ENCODE assay signal across 12 cellular contexts in genomic region chr4:153809307-153809706, GRCh38. TPM values are rescaled to one million over a fixed set of nuclear protein-coding genes. Genes with fewer than 3 reads are reported as not detected.
DNase-seq lines count a peak whose midpoint lies in the region; ATAC-seq and TF ChIP-seq lines count a peak whose summit lies in the region.
"Had no signal": no experiment of that assay in that cellular context is flagged by ENCODE, and none has a peak within 500 bp of the region (broad histone marks: within the 10 kb centered on the region; RNA-seq: fewer than 3 reads in every experiment).

No MANE protein-coding gene starts in this region.

- peaks cover 33% of the 10 kb centered on the region for H3K4me1 ChIP-seq in Loucy (ENCODE audit: insufficient read depth, low read length, poor library complexity, severe bottlenecking)
- no peaks in the 10 kb centered on the region for H3K4me1 ChIP-seq in mucosa of descending colon (ENCODE audit: low read depth)
- H3K4me1 ChIP-seq in left ventricle myocardium inferior = no peaks in the 10 kb centered on the region
- H3K4me1 ChIP-seq: tibial artery had no signal

- TF ChIP-seq POLR2A in GM18505 (IDR thresholded peaks at IDR 0.05; ENCODE audit: borderline replicate concordance, extremely low read depth, insufficient read depth, insufficient read length) = no peak

- no peaks in the 10 kb centered on the region for H3K9me2 ChIP-seq in Loucy (replicated peaks; ENCODE audit: low read depth, low read length)

- peak overlapping the region; percentile 36 for H3K4me2 ChIP-seq in Loucy (ENCODE audit: low read depth, low read length, poor library complexity, severe bottlenecking)

- no peak overlapping the region for H3K27ac ChIP-seq in left ventricle myocardium inferior (replicated peaks)
- H3K27ac ChIP-seq: HL-60, tibial artery had no signal

- no peaks in the 10 kb centered on the region for H3K9me3 ChIP-seq in Loucy (ENCODE audit: insufficient read depth, low read depth, low read length)
- H3K9me3 ChIP-seq in mucosa of descending colon = no peaks in the 10 kb centered on the region
- no peaks in the 10 kb centered on the region for H3K9me3 ChIP-seq in left ventricle myocardium inferior (replicated peaks)
- H3K9me3 ChIP-seq: tibial artery had no signal

- H3K27me3 ChIP-seq in Loucy (ENCODE audit: insufficient read depth, low read length, poor library complexity, severe bottlenecking) (no peaks in the 10 kb centered on the region), left ventricle myocardium inferior (ENCODE audit: low read depth) (peaks cover 9% of the 10 kb centered on the region)
- H3K27me3 ChIP-seq: tibial artery had no signal

- no peak for TF ChIP-seq CTCF in Loucy (conservative IDR thresholded peaks at IDR 0.05; ENCODE audit: low read length)
- no peak for TF ChIP-seq CTCF in mucosa of descending colon (IDR thresholded peaks at IDR 0.05)
- no peak for TF ChIP-seq CTCF in left ventricle myocardium inferior (IDR thresholded peaks at IDR 0.05; ENCODE audit: borderline replicate concordance)

- no peak overlapping the region for H2AFZ ChIP-seq in Loucy (ENCODE audit: low read length)

- ATAC-seq in GM18505 (IDR thresholded peaks at IDR 0.05; ENCODE audit: unreplicated experiment) = peak; percentile 55
- ATAC-seq in GM19395 (IDR thresholded peaks at IDR 0.05; ENCODE audit: unreplicated experiment) = peak; percentile 59
- ATAC-seq in mucosa of descending colon = peak; percentile 29
- ATAC-seq in left cardiac atrium = no peak
- ATAC-seq in HG02759 (IDR thresholded peaks at IDR 0.05; ENCODE audit: unreplicated experiment) = no peak

- H4K20me1 ChIP-seq in Loucy (ENCODE audit: insufficient read depth, low read length, poor library complexity, severe bottlenecking) = no peaks in the 10 kb centered on the region

- intact Hi-C loops in mucosa of descending colon (cut with DNase I, micrococcal nuclease) = no loop called here
- intact Hi-C loops in left cardiac atrium (cut with DNase I) = no loop called here
- intact Hi-C loops in left ventricle myocardium inferior (cut with micrococcal nuclease) = no loop called here

- H3K4me3 ChIP-seq in Loucy (ENCODE audit: low read length, poor library complexity, severe bottlenecking) = no peak overlapping the region
- no peak overlapping the region for H3K4me3 ChIP-seq in mucosa of descending colon
- no peak overlapping the region for H3K4me3 ChIP-seq in left ventricle myocardium inferior
- H3K4me3 ChIP-seq: tibial artery had no signal

- no peak overlapping the region for H3K9ac ChIP-seq in Loucy (ENCODE audit: low read depth, low read length, poor library complexity, severe bottlenecking)

- no peaks in the 10 kb centered on the region for H3K36me3 ChIP-seq in Loucy (ENCODE audit: insufficient read depth, low read length)
- H3K36me3 ChIP-seq in mucosa of descending colon (ENCODE audit: low read depth) = no peaks in the 10 kb centered on the region
- no peaks in the 10 kb centered on the region for H3K36me3 ChIP-seq in left ventricle myocardium inferior
- H3K36me3 ChIP-seq: tibial artery had no signal

- H3K79me2 ChIP-seq in Loucy (ENCODE audit: insufficient read depth, low read length) = no peaks in the 10 kb centered on the region

- no peak for DNase-seq in mucosa of descending colon
- DNase-seq in NCI-H146 treated with DMSO at 0.1 percent for 48 hours (lab: John Stamatoyannopoulos, UW; ENCODE audit: unreplicated experiment) = no peak
- DNase-seq in left cardiac atrium = no peak
- DNase-seq in left ventricle myocardium inferior = no peak
- DNase-seq: effector memory CD4-positive, alpha-beta T cell; foreskin melanocyte; tibial artery had no signal

- peaks cover 6% of the 10 kb centered on the region for H3F3A ChIP-seq in Loucy (ENCODE audit: low read depth)

RNA-seq across cellular contexts. Expression of gene SFRP2, which starts 20.4 kb away (rescaled TPM):
- total RNA-seq in mucosa of descending colon = 10 to 100 TPM in 2 of 3 donors, 1 to 10 TPM in 1; 3.9 to 51.9 (median 32.5) TPM
- total RNA-seq in left cardiac atrium = 1 to 10 TPM; 3.3 to 8.3 TPM
- 0.14 TPM for total RNA-seq in left ventricle myocardium inferior

RNA-seq across cellular contexts. Expression of gene RNF175, which starts 49.5 kb away (rescaled TPM):
- total RNA-seq in mucosa of descending colon = under 1 TPM in 1 of 3 donors, not detected in 2; 0.63 TPM
- 1 to 10 TPM; 5.9 to 7.7 TPM for total RNA-seq in left cardiac atrium
- total RNA-seq in left ventricle myocardium inferior = 0.71 TPM

Comparison
In these comparisons a context has a peak if more than half of its experiments do, and no peak if none do; other contexts are left out.
1. ATAC-seq: peak in GM18505 (single experiment), GM19395 (single experiment) and mucosa of descending colon (single experiment); none in left cardiac atrium (0 of 2) and HG02759 (single experiment).